In the genomic region with DNA sequence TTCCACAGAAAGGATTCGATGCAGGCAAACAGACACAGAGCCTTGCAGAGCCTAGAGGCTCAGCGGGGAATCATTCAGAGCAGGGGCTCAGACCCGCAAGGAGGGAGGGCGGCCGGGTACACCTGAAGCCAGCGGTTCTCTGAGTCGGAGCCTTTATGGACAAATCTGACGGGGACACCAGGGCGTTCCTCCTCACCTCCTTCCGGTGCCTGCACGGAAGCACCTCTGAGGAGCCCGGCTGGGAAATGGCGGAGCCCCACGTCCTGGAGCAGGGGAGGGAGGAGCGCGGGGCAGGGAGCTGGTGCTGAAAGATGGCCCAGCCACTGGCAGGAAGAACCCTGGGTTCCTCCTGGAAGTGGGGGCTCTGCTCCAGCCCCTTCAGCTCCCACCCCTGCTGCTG, we compare ENCODE assay signal across 16 cellular contexts.
DNase-seq lines count a peak whose midpoint lies in the region; FAIRE-seq and TF ChIP-seq lines count a peak whose summit lies in the region.
"Had no signal": no experiment of that assay in that cellular context is flagged by ENCODE, and none has a peak within 500 bp of the region (broad histone marks: within the 10 kb centered on the region; RNA-seq: fewer than 3 reads in every experiment).

No MANE protein-coding gene starts in this region.

- FAIRE-seq in H1 (lab: Jason Lieb, UNC) (no peak), D721Med (lab: Jason Lieb, UNC) (no peak)
- FAIRE-seq: GM12878, GM18507, HTR-8/SVneo had no signal

- H2BK20ac ChIP-seq in H1 (ENCODE audit: low read length) = no peak overlapping the region

- H3K18ac ChIP-seq in H1 (ENCODE audit: extremely low read depth, low read length) = no peak overlapping the region

- H3K4me2 ChIP-seq in H1 (ENCODE audit: insufficient read depth in 1 of 2, low read depth in 2 of 2, low read length in 2 of 2) = no peak overlapping the region; a peak in 1 of 4 replicates
- no peak overlapping the region for H3K4me2 ChIP-seq in neural progenitor cell

- TF ChIP-seq RAD21 in H1 (IDR thresholded peaks at IDR 0.05 in 1 of 2, conservative IDR thresholded peaks at IDR 0.05 in 1 of 2; ENCODE audit: low read depth in 2 of 2, low read length in 2 of 2) = no peak

- H4K20me1 ChIP-seq in H1 (replicated peaks in 1 of 2; ENCODE audit: control insufficient read depth in 1 of 2, insufficient read depth in 2 of 2, low read length in 2 of 2) (no peaks in the 10 kb centered on the region), neural progenitor cell (ENCODE audit: low read depth) (no peaks in the 10 kb centered on the region)

- no peak overlapping the region for H3K27ac Mint-ChIP-seq in neural progenitor cell
- no peak overlapping the region for H3K27ac Mint-ChIP-seq in chondrocyte (ENCODE audit: unreplicated experiment)
- H3K27ac Mint-ChIP-seq: B cell; CD4-positive, alpha-beta memory T cell had no signal

- H2AFZ ChIP-seq in H1 (ENCODE audit: low read length) (0 out of 2 replicates have a peak overlapping the region, but pooled peaks have one; percentile 65), neural progenitor cell (replicated peaks) (peak overlapping the region; percentile 68)

- no peaks in the 10 kb centered on the region for H3K27me3 ChIP-seq in H7 (ENCODE audit: control insufficient read depth, insufficient read depth, low read length)
- H3K27me3 ChIP-seq in H1 (replicated peaks in 1 of 4; ENCODE audit: control insufficient read depth in 3 of 4, extremely low read depth in 1 of 4, insufficient read depth in 3 of 4, low read length in 3 of 4) = no peaks in the 10 kb centered on the region
- H3K27me3 ChIP-seq in neural progenitor cell = no peaks in the 10 kb centered on the region
- no peaks in the 10 kb centered on the region for H3K27me3 ChIP-seq in BE2C

- POLR2A ChIA-PET in H1 (lab: Charles Lee; ENCODE audit: partially characterized antibody) = interaction anchor here (0.8 kb wide), 1 partner anchor 10 kb away, joined by 3 read pairs; no protein-coding TSS in a partner anchor

- peak overlapping the region; percentile 6 for H4K91ac ChIP-seq in H1 (replicated peaks; ENCODE audit: insufficient read length, low read length)

- H3K4me1 ChIP-seq in H1 (replicated peaks in 1 of 4; ENCODE audit: control insufficient read depth in 3 of 4, insufficient read depth in 4 of 4, low read length in 3 of 4) (no peaks in the 10 kb centered on the region; a peak in 1 of 7 replicates), neural progenitor cell (peaks cover 9% of the 10 kb centered on the region), BE2C (no peaks in the 10 kb centered on the region)
- H3K4me1 ChIP-seq: HAP-1 had no signal

- no peaks in the 10 kb centered on the region for H3F3A ChIP-seq in neural progenitor cell (ENCODE audit: low read depth)

- H2BK12ac ChIP-seq in H1 (ENCODE audit: low read depth, low read length) = no peak overlapping the region

- H3K36me3 Mint-ChIP-seq in neural progenitor cell (no peaks in the 10 kb centered on the region), chondrocyte (ENCODE audit: low read depth) (no peaks in the 10 kb centered on the region)
- H3K36me3 Mint-ChIP-seq: CD4-positive, alpha-beta memory T cell had no signal

- CTCF ChIA-PET in H1 (lab: Charles Lee; ENCODE audit: partially characterized antibody) = interaction anchor here (0.8 kb wide), 1 partner anchor 19 kb away, joined by 4 read pairs; no protein-coding TSS in a partner anchor

- no peaks in the 10 kb centered on the region for H3K23me2 ChIP-seq in H1 (ENCODE audit: low read depth, low read length)

- no peak overlapping the region for H3K4me3 Mint-ChIP-seq in neural progenitor cell
- no peak overlapping the region for H3K4me3 Mint-ChIP-seq in chondrocyte (ENCODE audit: unreplicated experiment)
- H3K4me3 Mint-ChIP-seq: B cell; CD4-positive, alpha-beta memory T cell had no signal

- H3K23ac ChIP-seq in H1 (ENCODE audit: insufficient read length) = no peak overlapping the region

- H3K9ac ChIP-seq in H1 (replicated peaks in 1 of 4; ENCODE audit: extremely low read depth in 1 of 4, low read depth in 3 of 4, low read length in 3 of 4) (no peak overlapping the region), neural progenitor cell (no peak overlapping the region)

- TF ChIP-seq CTCF in H1 (IDR thresholded peaks at IDR 0.05; ENCODE audit: control extremely low read depth in 1 of 3, insufficient read depth in 1 of 3, low read depth in 1 of 3, low read length in 3 of 3) = no peak
- TF ChIP-seq CTCF in neural progenitor cell (IDR thresholded peaks at IDR 0.05) = no peak
- no peak for TF ChIP-seq CTCF in chondrocyte (IDR thresholded peaks at IDR 0.05)
- TF ChIP-seq CTCF in BE2C (IDR thresholded peaks at IDR 0.05; ENCODE audit: low read depth, low read length) = no peak
- TF ChIP-seq CTCF in D721Med (IDR thresholded peaks at IDR 0.05; ENCODE audit: insufficient read depth, missing control alignments) = no peak

- 0 out of 2 replicates have a peak overlapping the region, but pooled peaks have one; percentile 48 for H4K8ac ChIP-seq in H1 (ENCODE audit: extremely low read depth, insufficient read depth, low read length)

- H3K79me2 ChIP-seq in H1 (ENCODE audit: control insufficient read depth in 1 of 2, insufficient read depth in 2 of 2, low read length in 2 of 2) = no peaks in the 10 kb centered on the region
- no peaks in the 10 kb centered on the region for H3K79me2 ChIP-seq in neural progenitor cell (ENCODE audit: low read depth)

- no peaks in the 10 kb centered on the region for H3K79me1 ChIP-seq in H1 (ENCODE audit: low read depth, low read length)

- H4K5ac ChIP-seq in H1 (ENCODE audit: insufficient read length, low read depth, low read length) = no peak overlapping the region

- H3K9me3 Mint-ChIP-seq in neural progenitor cell (peaks cover 4% of the 10 kb centered on the region), chondrocyte (ENCODE audit: low read depth) (no peaks in the 10 kb centered on the region)
- H3K9me3 Mint-ChIP-seq: CD4-positive, alpha-beta memory T cell had no signal

- no peak overlapping the region for H3K4me3 ChIP-seq in H7 (ENCODE audit: insufficient read depth, low read depth, low read length)
- H3K4me3 ChIP-seq in H1 (ENCODE audit: extremely low read depth in 1 of 4, insufficient read depth in 2 of 4, low read depth in 3 of 4, low read length in 4 of 4) = no peak overlapping the region
- H3K4me3 ChIP-seq in neural progenitor cell = no peak overlapping the region
- no peak overlapping the region for H3K4me3 ChIP-seq in BE2C (ENCODE audit: low read depth, low read length)
- H3K4me3 ChIP-seq: GM12878, HAP-1 had no signal

- H3K14ac ChIP-seq in H1 (ENCODE audit: insufficient read length) = no peak overlapping the region

- TF ChIP-seq EP300 in H1 (IDR thresholded peaks at IDR 0.05; ENCODE audit: borderline replicate concordance in 1 of 2, low read depth in 2 of 2, low read length in 2 of 2) = no peak

- H3K4me1 Mint-ChIP-seq in neural progenitor cell = peaks cover 15% of the 10 kb centered on the region
- H3K4me1 Mint-ChIP-seq in chondrocyte (ENCODE audit: low read depth) = peaks cover 3% of the 10 kb centered on the region
- H3K4me1 Mint-ChIP-seq: B cell; CD4-positive, alpha-beta memory T cell had no signal

- H3K9me3 ChIP-seq in H1 (ENCODE audit: insufficient read depth in 2 of 2, low read depth in 1 of 2, low read length in 1 of 2) = no peaks in the 10 kb centered on the region
- no peaks in the 10 kb centered on the region for H3K9me3 ChIP-seq in neural progenitor cell (ENCODE audit: low read depth)
- H3K9me3 ChIP-seq in BE2C = no peaks in the 10 kb centered on the region
- H3K9me3 ChIP-seq: HAP-1 had no signal

- H3K4ac ChIP-seq in H1 (replicated peaks; ENCODE audit: insufficient read length, low read depth, low read length) = no peak overlapping the region

- WGBS in H1 (ENCODE audit: extremely low coverage in 1 of 2, insufficient coverage in 1 of 2, insufficient read length in 1 of 2, insufficient replicate concordance in 2 of 2, low coverage in 1 of 2, low lambda C conversion rate in 2 of 2, missing lambda C conversion rate in 1 of 2), 2 experiments = 71% methylated on average over 11 of the region's 16 CpGs; no CpG with 5 or more reads in 1 of the 2 experiments

- H3K56ac ChIP-seq in H1 (replicated peaks; ENCODE audit: insufficient read length, low read depth, low read length) = no peak overlapping the region

- DNase-seq in H7 (peak; percentile 72), RPMI8226 (peak; percentile 47), H1 (ENCODE audit: low read depth in 1 of 2, low spot score in 2 of 2) (peak in 1 of 2 experiments; percentile 61), neural progenitor cell (ENCODE audit: low spot score) (no peak), chondrocyte (ENCODE audit: low spot score) (no peak), cerebellum (ENCODE audit: low spot score) (no peak), BE2C (no peak), D721Med (ENCODE audit: insufficient read length, low spot score) (no peak)
- DNase-seq: ACHN; CD4-positive, alpha-beta memory T cell had no signal

- H3K27ac ChIP-seq in H1 (ENCODE audit: low read depth, low read length) (no peak overlapping the region), neural progenitor cell (no peak overlapping the region)
- H3K27ac ChIP-seq: C4-2B had no signal

- no peak overlapping the region for H2BK15ac ChIP-seq in H1 (ENCODE audit: low read length)

- H2AK5ac ChIP-seq in H1 (ENCODE audit: low read depth, low read length) = no peak overlapping the region

- no peak overlapping the region for H2BK120ac ChIP-seq in H1 (replicated peaks; ENCODE audit: low read depth, low read length)

- H3K36me3 ChIP-seq in H7 (replicated peaks; ENCODE audit: control insufficient read depth, insufficient read depth, low read length) (no peaks in the 10 kb centered on the region), H1 (ENCODE audit: control insufficient read depth in 2 of 4, insufficient read depth in 4 of 4, low read length in 3 of 4) (no peaks in the 10 kb centered on the region), neural progenitor cell (no peaks in the 10 kb centered on the region), BE2C (no peaks in the 10 kb centered on the region)
- H3K36me3 ChIP-seq: HAP-1 had no signal

- H3K27me3 Mint-ChIP-seq in neural progenitor cell (ENCODE audit: insufficient read depth, low read depth) = no peaks in the 10 kb centered on the region
- peaks cover 36% of the 10 kb centered on the region for H3K27me3 Mint-ChIP-seq in chondrocyte (ENCODE audit: low read depth)
- H3K27me3 Mint-ChIP-seq: B cell had no signal

- no peak overlapping the region for H2BK5ac ChIP-seq in H1 (ENCODE audit: low read depth, low read length)

- no peak for TF ChIP-seq POLR2A in H1 (IDR thresholded peaks at IDR 0.05; ENCODE audit: control extremely low read depth in 1 of 2, low read depth in 2 of 2, low read length in 2 of 2)

TF ChIP-seq in H1, 55 proteins besides CTCF, POLR2A, EP300 and RAD21 (continues in another document):
- TF ChIP-seq TBP (IDR thresholded peaks at IDR 0.05; ENCODE audit: low read depth, low read length) (no peak), CREB1 (IDR thresholded peaks at IDR 0.05) (no peak), SP2 (IDR thresholded peaks at IDR 0.05; ENCODE audit: low read length) (no peak), SP1 (IDR thresholded peaks at IDR 0.05; ENCODE audit: low read depth, low read length) (no peak), MAFK (IDR thresholded peaks at IDR 0.05; ENCODE audit: low read depth, low read length) (no peak)

Comparison
In these comparisons a context has a peak if more than half of its experiments do, and no peak if none do; other contexts are left out.
1. DNase-seq: peak in H7 (single experiment) and RPMI8226 (single experiment); none in neural progenitor cell (single experiment), chondrocyte (single experiment), cerebellum (single experiment), BE2C (single experiment) and D721Med (single experiment).